Comparison of ENCODE assay signal across 1 cellular context in genomic region chr6:107957909-107958688, GRCh38.
TF ChIP-seq lines count a peak whose summit lies in the region.

Gene SEC63 (minus strand): TSS chr6:107958208. CDS start chr6:107958009, 199 bp downstream.

TF ChIP-seq in HepG2, 621 proteins besides CTCF, POLR2A, EP300 and RAD21 (continued from another document and continues in another):
- TF ChIP-seq EED (CRISPR knock-in tag; IDR thresholded peaks at IDR 0.05) = 0 out of 2 replicates have a peak, but pooled peaks have one; percentile 71
- no peak for TF ChIP-seq NR1H2 (CRISPR knock-in tag; IDR thresholded peaks at IDR 0.05; ENCODE audit: borderline replicate concordance, low read depth)
- TF ChIP-seq ZMYM2 (CRISPR knock-in tag; IDR thresholded peaks at IDR 0.05) = 0 out of 2 replicates have a peak, but pooled peaks have one; percentile 0
- peak; percentile 32; the same call in 1 of the 2 replicates for TF ChIP-seq NFYC (CRISPR knock-in tag; IDR thresholded peaks at IDR 0.05)
- TF ChIP-seq MEIS1 (CRISPR knock-in tag; IDR thresholded peaks at IDR 0.05; ENCODE audit: borderline replicate concordance) = peak; percentile 80; the same call in 1 of the 2 replicates
- TF ChIP-seq SRY (CRISPR knock-in tag; IDR thresholded peaks at IDR 0.05) = peak; percentile 58; the same call in 1 of the 2 replicates
- no peak for TF ChIP-seq SMAD9 (CRISPR knock-in tag; IDR thresholded peaks at IDR 0.05)
- TF ChIP-seq FOXO1 (CRISPR knock-in tag; IDR thresholded peaks at IDR 0.05) = peak; percentile 5; the same call in 1 of the 2 replicates
- TF ChIP-seq KLF13 (CRISPR knock-in tag; IDR thresholded peaks at IDR 0.05) = no peak; the same call in 1 of the 2 replicates
- no peak; the same call in 1 of the 2 replicates for TF ChIP-seq CHCHD3 (CRISPR knock-in tag; IDR thresholded peaks at IDR 0.05)
- TF ChIP-seq PAF1 (CRISPR knock-in tag; IDR thresholded peaks at IDR 0.05) = no peak
- no peak for TF ChIP-seq ZNF280D (CRISPR knock-in tag; IDR thresholded peaks at IDR 0.05)
- peak; percentile 90 for TF ChIP-seq SALL1 (CRISPR knock-in tag; IDR thresholded peaks at IDR 0.05)
- TF ChIP-seq SOX6 (IDR thresholded peaks at IDR 0.05) = no peak
- peak; percentile 45; the same call in 1 of the 2 replicates for TF ChIP-seq SOX6 (CRISPR knock-in tag; IDR thresholded peaks at IDR 0.05)
- no peak for TF ChIP-seq DDIT3 (CRISPR knock-in tag; IDR thresholded peaks at IDR 0.05)
- TF ChIP-seq ZNF20 (CRISPR knock-in tag; IDR thresholded peaks at IDR 0.05) = no peak
- no peak for TF ChIP-seq PRDM4 (CRISPR knock-in tag; IDR thresholded peaks at IDR 0.05; ENCODE audit: borderline replicate concordance)
- TF ChIP-seq THAP11 (CRISPR knock-in tag; IDR thresholded peaks at IDR 0.05) = peak; percentile 69
- TF ChIP-seq ZBED4 (CRISPR knock-in tag; IDR thresholded peaks at IDR 0.05; ENCODE audit: borderline replicate concordance) = no peak
- 0 out of 2 replicates have a peak, but pooled peaks have one; percentile 19 for TF ChIP-seq ATF3 (CRISPR knock-in tag; IDR thresholded peaks at IDR 0.05)
- peak; percentile 64 for TF ChIP-seq ZNF788 (CRISPR knock-in tag; IDR thresholded peaks at IDR 0.05; ENCODE audit: borderline replicate concordance)
- TF ChIP-seq CEBPG (CRISPR knock-in tag; IDR thresholded peaks at IDR 0.05) = no peak
- no peak for TF ChIP-seq ATF1 (CRISPR knock-in tag; IDR thresholded peaks at IDR 0.05)
- TF ChIP-seq RBM39 (IDR thresholded peaks at IDR 0.05; ENCODE audit: low read depth, low read length, poor library complexity, severe bottlenecking) = peak; percentile 67
- no peak for TF ChIP-seq JDP2 (CRISPR knock-in tag; IDR thresholded peaks at IDR 0.05; ENCODE audit: borderline replicate concordance)
- TF ChIP-seq ZNF44 (CRISPR knock-in tag; IDR thresholded peaks at IDR 0.05) = no peak
- no peak for TF ChIP-seq MZF1 (CRISPR knock-in tag; IDR thresholded peaks at IDR 0.05; ENCODE audit: borderline replicate concordance)
- TF ChIP-seq ZFP36L2 (CRISPR knock-in tag; IDR thresholded peaks at IDR 0.05) = no peak
- no peak for TF ChIP-seq ZFP1 (CRISPR knock-in tag; IDR thresholded peaks at IDR 0.05)
- TF ChIP-seq ZEB1 (IDR thresholded peaks at IDR 0.05; ENCODE audit: insufficient replicate concordance, low read depth) = no peak
- TF ChIP-seq ZNF205 (CRISPR knock-in tag; IDR thresholded peaks at IDR 0.05) = 0 out of 2 replicates have a peak, but pooled peaks have one; percentile 17
- TF ChIP-seq JARID2 (CRISPR knock-in tag; IDR thresholded peaks at IDR 0.05; ENCODE audit: insufficient replicate concordance) = no peak
- TF ChIP-seq MYNN (CRISPR knock-in tag; IDR thresholded peaks at IDR 0.05; ENCODE audit: low read depth) = no peak
- TF ChIP-seq POLR2AphosphoS2 (IDR thresholded peaks at IDR 0.05; ENCODE audit: low read depth, low read length) = no peak
- TF ChIP-seq ZNF747 (CRISPR knock-in tag; IDR thresholded peaks at IDR 0.05; ENCODE audit: borderline replicate concordance) = no peak
- peak; percentile 65 for TF ChIP-seq HNRNPH1 (optimal IDR thresholded peaks at IDR 0.05; ENCODE audit: low read depth, low read length)
- TF ChIP-seq ZNF674 (CRISPR knock-in tag; IDR thresholded peaks at IDR 0.05; ENCODE audit: low read depth) = no peak
- TF ChIP-seq ZNF180 (CRISPR knock-in tag; IDR thresholded peaks at IDR 0.05; ENCODE audit: borderline replicate concordance, low read depth) = no peak
- peak; percentile 45; the same call in 1 of the 2 replicates for TF ChIP-seq TGIF2 (CRISPR knock-in tag; IDR thresholded peaks at IDR 0.05)
- TF ChIP-seq ZNF253 (CRISPR knock-in tag; IDR thresholded peaks at IDR 0.05; ENCODE audit: borderline replicate concordance) = no peak
- no peak for TF ChIP-seq ZSCAN12 (CRISPR knock-in tag; IDR thresholded peaks at IDR 0.05)
- TF ChIP-seq FOXO4 (CRISPR knock-in tag; conservative IDR thresholded peaks at IDR 0.05) = peak; percentile 84; the same call in 1 of the 2 replicates
- no peak for TF ChIP-seq STAT6 (CRISPR knock-in tag; IDR thresholded peaks at IDR 0.05; ENCODE audit: borderline replicate concordance)
- TF ChIP-seq KLF12 (CRISPR knock-in tag; IDR thresholded peaks at IDR 0.05; ENCODE audit: borderline replicate concordance) = peak; percentile 53; the same call in 1 of the 2 replicates
- TF ChIP-seq NR2C2 (CRISPR knock-in tag; IDR thresholded peaks at IDR 0.05; ENCODE audit: borderline replicate concordance) = no peak
- no peak for TF ChIP-seq PLRG1 (conservative IDR thresholded peaks at IDR 0.05)
- peak; percentile 91 for TF ChIP-seq SP4 (CRISPR knock-in tag; IDR thresholded peaks at IDR 0.05)
- TF ChIP-seq ZHX1 (CRISPR knock-in tag; IDR thresholded peaks at IDR 0.05; ENCODE audit: low read depth) = peak; percentile 66
- TF ChIP-seq ZNF101 (CRISPR knock-in tag; IDR thresholded peaks at IDR 0.05; ENCODE audit: borderline replicate concordance, low read depth) = 0 out of 2 replicates have a peak, but pooled peaks have one; percentile 24
- no peak for TF ChIP-seq HMG20A (CRISPR knock-in tag; IDR thresholded peaks at IDR 0.05; ENCODE audit: borderline replicate concordance)
